ENCODE assay signal across 12 cellular contexts in the genomic region with DNA sequence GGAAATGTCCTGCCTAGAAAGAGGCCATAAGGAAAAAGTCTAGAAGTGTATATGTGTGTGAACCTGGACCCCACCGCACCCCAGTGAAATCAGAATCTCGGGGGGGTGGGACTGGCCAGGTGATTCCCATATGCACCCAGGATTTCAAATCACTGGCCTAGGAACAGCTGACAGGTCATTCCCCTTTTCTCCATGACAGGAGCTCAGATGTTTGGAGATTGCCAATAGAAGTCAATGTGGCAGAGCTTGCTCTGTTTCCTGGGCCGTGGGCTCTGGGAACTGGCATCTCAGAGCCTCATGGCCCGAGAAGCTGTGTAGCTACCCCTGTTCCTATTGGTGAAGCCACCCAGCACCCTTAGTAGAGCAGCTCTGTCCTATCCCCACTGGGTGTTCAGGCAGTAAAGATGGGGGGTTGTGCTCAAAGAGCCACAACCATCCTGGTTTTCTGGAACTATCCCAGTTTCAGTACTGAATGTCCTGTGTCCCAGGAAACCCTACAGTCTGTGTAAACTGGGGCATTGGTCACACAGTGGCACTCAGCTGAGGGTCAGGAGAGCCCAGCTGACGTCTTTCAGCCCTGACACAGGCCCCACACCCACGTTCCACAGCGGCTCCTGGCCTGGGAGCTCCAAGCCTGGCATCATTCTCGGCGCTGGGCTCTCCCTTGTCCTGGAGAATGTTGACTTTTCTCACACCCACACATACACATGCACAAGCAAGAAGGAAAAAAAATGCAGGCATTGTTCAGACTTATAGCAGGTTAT. TPM values are rescaled to one million over a fixed set of nuclear protein-coding genes. Genes with fewer than 3 reads are reported as not detected.
DNase-seq lines count a peak whose midpoint lies in the region; ATAC-seq and TF ChIP-seq lines count a peak whose summit lies in the region.
"Had no signal": no experiment of that assay in that cellular context is flagged by ENCODE, and none has a peak within 500 bp of the region (broad histone marks: within the 10 kb centered on the region; RNA-seq: fewer than 3 reads in every experiment).

No MANE protein-coding gene starts in this region.

- no peak overlapping the region for H3K4me3 ChIP-seq in choroid plexus epithelial cell (ENCODE audit: low read depth, low read length)

- DNase-seq in LHCN-M2 (ENCODE audit: low read depth) (peak; percentile 37), choroid plexus epithelial cell (ENCODE audit: low read depth) (peak; percentile 69), left lobe of liver (ENCODE audit: low spot score) (peak; percentile 96), substantia nigra (lab: John Stamatoyannopoulos, UW) (peak in 23 of 49 donors; percentile 27 to 78 (median 54)), NCI-H526 treated with DMSO at 0.1 percent for 48 hours (lab: John Stamatoyannopoulos, UW) (no peak), activated gamma-delta T cell treated with Interleukin-2 at 50 U/mL for 16 hours (no peak)
- DNase-seq: activated naive CD4-positive, alpha-beta T cell treated with Interleukin-2 at 50 U/mL for 16 hours; NCI-H524 treated with DMSO at 0.1 percent for 48 hours; small intestine; stimulated activated naive CD8-positive, alpha-beta T cell treated with anti-CD3 and anti-CD28 coated beads, Interleukin-15, amount 100 ng/mL, for 72 hours had no signal

- peak; percentile 85 for ATAC-seq in left lobe of liver
- ATAC-seq in HG02884 (IDR thresholded peaks at IDR 0.05; ENCODE audit: unreplicated experiment): no peak
- ATAC-seq in GM18511 (IDR thresholded peaks at IDR 0.05; ENCODE audit: unreplicated experiment): no peak
- ATAC-seq: stimulated activated naive CD8-positive, alpha-beta T cell treated with anti-CD3 and anti-CD28 coated beads, Interleukin-15, amount 100 ng/mL, for 72 hours had no signal

- no peak for TF ChIP-seq CTCF in choroid plexus epithelial cell (conservative IDR thresholded peaks at IDR 0.05; ENCODE audit: low read depth, low read length)

- H3K27ac ChIP-seq in substantia nigra (ENCODE audit: low read depth, low read length, poor library complexity, severe bottlenecking): peak overlapping the region; percentile 71

RNA-seq across cellular contexts. Expression of a gene that starts 18.9 kb away (rescaled TPM):
- total RNA-seq in LHCN-M2 (2014; rRNA removed): not detected in 2 replicates
- polyA plus RNA-seq in LHCN-M2 (2012): not detected
- total RNA-seq in left lobe of liver: 0.68 TPM

RNA-seq across cellular contexts. Expression of a gene that starts 40.8 kb away (rescaled TPM):
- total RNA-seq in LHCN-M2 (2014; rRNA removed) (129 and 179 TPM in 2 replicates), left lobe of liver (28.0 TPM)
- 120 TPM for polyA plus RNA-seq in LHCN-M2 (2012)

RNA-seq across cellular contexts. Expression of a gene that starts 45.0 kb away (rescaled TPM):
- not detected in 2 replicates for total RNA-seq in LHCN-M2 (2014; rRNA removed)
- not detected for polyA plus RNA-seq in LHCN-M2 (2012)
- 9.8 TPM for total RNA-seq in left lobe of liver

Comparison
In these comparisons a context has a peak if more than half of its experiments do, and no peak if none do; other contexts are left out.
1. DNase-seq: peak in LHCN-M2 (single experiment), choroid plexus epithelial cell (single experiment) and left lobe of liver (single experiment); none in NCI-H526 treated with DMSO at 0.1 percent for 48 hours (single experiment) and activated gamma-delta T cell treated with Interleukin-2 at 50 U/mL for 16 hours (single experiment).
2. RNA of a gene that starts 45.0 kb away (total RNA-seq): 9.8 TPM in left lobe of liver (single experiment); not detected in LHCN-M2; every median in the first group is over 10 times any median in the second.